In genomic region chr19:57362419-57362818, GRCh38 we compare ENCODE assay signal across 8 cellular contexts. TPM values are rescaled to one million over a fixed set of nuclear protein-coding genes. Genes with fewer than 3 reads are reported as not detected.
A peak's percentile ranks its signal among the peaks of the same experiment; 100 is the strongest.
DNase-seq lines count a peak whose midpoint lies in the region; ATAC-seq, FAIRE-seq and TF ChIP-seq lines count a peak whose summit lies in the region.

No MANE protein-coding gene starts in this region.

- no peak for TF ChIP-seq CTCF in astrocyte of the spinal cord (IDR thresholded peaks at IDR 0.05; ENCODE audit: low read depth, low read length)
- no peak for TF ChIP-seq CTCF in liver (IDR thresholded peaks at IDR 0.05; ENCODE audit: low read depth, low read length, missing input control)
- no peak for TF ChIP-seq CTCF in tibial nerve (IDR thresholded peaks at IDR 0.05)

- peak overlapping the region; percentile 95 for H3K27ac Mint-ChIP-seq in activated T-cell treated with anti-CD3 and anti-CD28 coated beads, Interleukin-2, amount 50 U/mL, for 24 hours

- peak overlapping the region; percentile 86 for H3K4me3 Mint-ChIP-seq in activated T-cell treated with anti-CD3 and anti-CD28 coated beads, Interleukin-2, amount 50 U/mL, for 24 hours
- no peak overlapping the region for H3K4me3 Mint-ChIP-seq in activated T-cell treated with anti-CD3 and anti-CD28 coated beads, Interleukin-2, amount 50 U/mL, for 4 hours

- FAIRE-seq in H54 (lab: Jason Lieb, UNC), result no peak

- no peak for TF ChIP-seq POLR2A in tibial nerve (IDR thresholded peaks at IDR 0.05)
- no peak for TF ChIP-seq POLR2A in H54 (IDR thresholded peaks at IDR 0.05; ENCODE audit: low read depth, low read length)

- H3K36me3 ChIP-seq in liver (ENCODE audit: control insufficient read depth in 4 of 4, insufficient read depth in 3 of 4, low read depth in 1 of 4, low read length in 3 of 4), result peaks cover 2 to 12% (median 9%) of the 10 kb centered on the region in 4 donors
- peaks cover 0 to 57% (median 0%) of the 10 kb centered on the region in 3 donors for H3K36me3 ChIP-seq in tibial nerve

- no peaks in the 10 kb centered on the region for H3K27me3 Mint-ChIP-seq in activated T-cell treated with anti-CD3 and anti-CD28 coated beads, Interleukin-2, amount 50 U/mL, for 24 hours
- H3K27me3 Mint-ChIP-seq in activated T-cell treated with anti-CD3 and anti-CD28 coated beads, Interleukin-2, amount 50 U/mL, for 4 hours (ENCODE audit: low read depth), result no peaks in the 10 kb centered on the region

- no peak for ATAC-seq in activated T-cell treated with anti-CD3 and anti-CD28 coated beads, Interleukin-2, amount 50 U/mL, for 4 hours
- ATAC-seq in GM19328 (IDR thresholded peaks at IDR 0.05; ENCODE audit: unreplicated experiment), result no peak

- no peak for DNase-seq in activated T-cell treated with anti-CD3 and anti-CD28 coated beads, Interleukin-2, amount 50 U/mL, for 24 hours
- DNase-seq in activated T-cell treated with anti-CD3 and anti-CD28 coated beads, Interleukin-2, amount 50 U/mL, for 4 hours, result no peak
- no peak for DNase-seq in astrocyte of the spinal cord (ENCODE audit: low read depth, low spot score)
- DNase-seq in tibial nerve (ENCODE audit: low spot score in 2 of 2), result no peak
- no peak for DNase-seq in NCI-H2081 (lab: John Stamatoyannopoulos, UW)
- no peak for DNase-seq in H54 (ENCODE audit: insufficient read length, low spot score)

- peaks cover 18 to 26% (median 23%) of the 10 kb centered on the region in 4 donors for H3K9me3 ChIP-seq in liver (ENCODE audit: control insufficient read depth in 4 of 4, low read length in 3 of 4)
- peaks cover 0 to 94% (median 16%) of the 10 kb centered on the region in 4 donors for H3K9me3 ChIP-seq in tibial nerve

- H3K36me3 Mint-ChIP-seq in activated T-cell treated with anti-CD3 and anti-CD28 coated beads, Interleukin-2, amount 50 U/mL, for 24 hours (ENCODE audit: low read depth), result peaks cover 69% of the 10 kb centered on the region
- H3K36me3 Mint-ChIP-seq in activated T-cell treated with anti-CD3 and anti-CD28 coated beads, Interleukin-2, amount 50 U/mL, for 4 hours (ENCODE audit: insufficient read depth), result peaks cover 34% of the 10 kb centered on the region

- peaks cover 48% of the 10 kb centered on the region for H3K9me3 Mint-ChIP-seq in activated T-cell treated with anti-CD3 and anti-CD28 coated beads, Interleukin-2, amount 50 U/mL, for 24 hours
- H3K9me3 Mint-ChIP-seq in activated T-cell treated with anti-CD3 and anti-CD28 coated beads, Interleukin-2, amount 50 U/mL, for 4 hours, result peaks cover 19% of the 10 kb centered on the region

- H3K4me3 ChIP-seq in astrocyte of the spinal cord (ENCODE audit: low read depth, low read length) (peak overlapping the region; percentile 89), liver (ENCODE audit: low read depth in 1 of 3, low read length in 3 of 3) (peak overlapping the region in 2 of 3 donors; percentile 88 to 93), tibial nerve (peak overlapping the region in 2 of 4 donors; percentile 77 to 79)

- H3K9ac ChIP-seq in liver (ENCODE audit: low read depth in 1 of 2, low read length in 2 of 2), result no peak overlapping the region

- TF ChIP-seq EP300 in tibial nerve (IDR thresholded peaks at IDR 0.05), result no peak

- peaks cover 16% of the 10 kb centered on the region for H3K4me1 Mint-ChIP-seq in activated T-cell treated with anti-CD3 and anti-CD28 coated beads, Interleukin-2, amount 50 U/mL, for 24 hours (ENCODE audit: low read depth)
- H3K4me1 Mint-ChIP-seq in activated T-cell treated with anti-CD3 and anti-CD28 coated beads, Interleukin-2, amount 50 U/mL, for 4 hours (ENCODE audit: low read depth), result peaks cover 14% of the 10 kb centered on the region

- WGBS in liver, result 71% methylated on average over 2 of the region's 2 CpGs
- 69 to 73% methylated on average over 2 of the region's 2 CpGs for WGBS in tibial nerve, 2 donors

- H3K27me3 ChIP-seq in liver (ENCODE audit: control insufficient read depth in 4 of 4, insufficient read depth in 4 of 4, low read length in 3 of 4) (no peaks in the 10 kb centered on the region), tibial nerve (no peaks in the 10 kb centered on the region)

- in situ Hi-C loops in astrocyte of the spinal cord (cut with HindIII; ENCODE audit: low sequenced_read_pairs), result no loop called here

- H3K27ac ChIP-seq in liver (ENCODE audit: low read depth in 1 of 2, low read length in 2 of 2) (peak overlapping the region; percentile 86 to 93), tibial nerve (peak overlapping the region; percentile 83 to 94 (median 92))

- no peak for TF ChIP-seq RAD21 in liver (IDR thresholded peaks at IDR 0.05)

- H3K4me1 ChIP-seq in liver (ENCODE audit: control insufficient read depth in 4 of 4, insufficient read depth in 4 of 4, low read length in 3 of 4) (peaks cover 0 to 11% (median 8%) of the 10 kb centered on the region in 4 donors), tibial nerve (peaks cover 0 to 19% (median 7%) of the 10 kb centered on the region in 4 donors)

TF ChIP-seq in liver, 16 proteins besides CTCF, POLR2A, EP300 and RAD21 (continues in another document):
- TF ChIP-seq EGR1 (IDR thresholded peaks at IDR 0.05; ENCODE audit: low read depth in 2 of 2), result no peak
- TF ChIP-seq, protein P1, sequence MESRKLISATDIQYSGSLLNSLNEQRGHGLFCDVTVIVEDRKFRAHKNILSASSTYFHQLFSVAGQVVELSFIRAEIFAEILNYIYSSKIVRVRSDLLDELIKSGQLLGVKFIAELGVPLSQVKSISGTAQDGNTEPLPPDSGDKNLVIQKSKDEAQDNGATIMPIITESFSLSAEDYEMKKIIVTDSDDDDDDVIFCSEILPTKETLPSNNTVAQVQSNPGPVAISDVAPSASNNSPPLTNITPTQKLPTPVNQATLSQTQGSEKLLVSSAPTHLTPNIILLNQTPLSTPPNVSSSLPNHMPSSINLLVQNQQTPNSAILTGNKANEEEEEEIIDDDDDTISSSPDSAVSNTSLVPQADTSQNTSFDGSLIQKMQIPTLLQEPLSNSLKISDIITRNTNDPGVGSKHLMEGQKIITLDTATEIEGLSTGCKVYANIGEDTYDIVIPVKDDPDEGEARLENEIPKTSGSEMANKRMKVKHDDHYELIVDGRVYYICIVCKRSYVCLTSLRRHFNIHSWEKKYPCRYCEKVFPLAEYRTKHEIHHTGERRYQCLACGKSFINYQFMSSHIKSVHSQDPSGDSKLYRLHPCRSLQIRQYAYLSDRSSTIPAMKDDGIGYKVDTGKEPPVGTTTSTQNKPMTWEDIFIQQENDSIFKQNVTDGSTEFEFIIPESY (IDR thresholded peaks at IDR 0.05), result no peak
- TF ChIP-seq SP1 (IDR thresholded peaks at IDR 0.05), result no peak
- TF ChIP-seq FOXA1 (IDR thresholded peaks at IDR 0.05), result no peak
- no peak for TF ChIP-seq FOXA2 (IDR thresholded peaks at IDR 0.05)
- no peak for TF ChIP-seq HNF4A (conservative IDR thresholded peaks at IDR 0.05)
- no peak for TF ChIP-seq GABPA (IDR thresholded peaks at IDR 0.05 in 1 of 2, conservative IDR thresholded peaks at IDR 0.05 in 1 of 2)
- TF ChIP-seq, protein P2, sequence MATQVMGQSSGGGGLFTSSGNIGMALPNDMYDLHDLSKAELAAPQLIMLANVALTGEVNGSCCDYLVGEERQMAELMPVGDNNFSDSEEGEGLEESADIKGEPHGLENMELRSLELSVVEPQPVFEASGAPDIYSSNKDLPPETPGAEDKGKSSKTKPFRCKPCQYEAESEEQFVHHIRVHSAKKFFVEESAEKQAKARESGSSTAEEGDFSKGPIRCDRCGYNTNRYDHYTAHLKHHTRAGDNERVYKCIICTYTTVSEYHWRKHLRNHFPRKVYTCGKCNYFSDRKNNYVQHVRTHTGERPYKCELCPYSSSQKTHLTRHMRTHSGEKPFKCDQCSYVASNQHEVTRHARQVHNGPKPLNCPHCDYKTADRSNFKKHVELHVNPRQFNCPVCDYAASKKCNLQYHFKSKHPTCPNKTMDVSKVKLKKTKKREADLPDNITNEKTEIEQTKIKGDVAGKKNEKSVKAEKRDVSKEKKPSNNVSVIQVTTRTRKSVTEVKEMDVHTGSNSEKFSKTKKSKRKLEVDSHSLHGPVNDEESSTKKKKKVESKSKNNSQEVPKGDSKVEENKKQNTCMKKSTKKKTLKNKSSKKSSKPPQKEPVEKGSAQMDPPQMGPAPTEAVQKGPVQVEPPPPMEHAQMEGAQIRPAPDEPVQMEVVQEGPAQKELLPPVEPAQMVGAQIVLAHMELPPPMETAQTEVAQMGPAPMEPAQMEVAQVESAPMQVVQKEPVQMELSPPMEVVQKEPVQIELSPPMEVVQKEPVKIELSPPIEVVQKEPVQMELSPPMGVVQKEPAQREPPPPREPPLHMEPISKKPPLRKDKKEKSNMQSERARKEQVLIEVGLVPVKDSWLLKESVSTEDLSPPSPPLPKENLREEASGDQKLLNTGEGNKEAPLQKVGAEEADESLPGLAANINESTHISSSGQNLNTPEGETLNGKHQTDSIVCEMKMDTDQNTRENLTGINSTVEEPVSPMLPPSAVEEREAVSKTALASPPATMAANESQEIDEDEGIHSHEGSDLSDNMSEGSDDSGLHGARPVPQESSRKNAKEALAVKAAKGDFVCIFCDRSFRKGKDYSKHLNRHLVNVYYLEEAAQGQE (IDR thresholded peaks at IDR 0.05), result no peak
- no peak for TF ChIP-seq TAF1 (conservative IDR thresholded peaks at IDR 0.05)
- TF ChIP-seq, protein P3, sequence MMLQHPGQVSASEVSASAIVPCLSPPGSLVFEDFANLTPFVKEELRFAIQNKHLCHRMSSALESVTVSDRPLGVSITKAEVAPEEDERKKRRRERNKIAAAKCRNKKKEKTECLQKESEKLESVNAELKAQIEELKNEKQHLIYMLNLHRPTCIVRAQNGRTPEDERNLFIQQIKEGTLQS (IDR thresholded peaks at IDR 0.05), result no peak

RNA-seq across cellular contexts. Expression of gene TRAPPC2B, which starts 0.9 kb away (rescaled TPM):
- total RNA-seq in activated T-cell treated with anti-CD3 and anti-CD28 coated beads, Interleukin-2, amount 50 U/mL, for 4 hours, result 1 to 10 TPM; 1.8 to 4.5 (median 3.3) TPM
- total RNA-seq in liver (1 to 10 TPM; 2.8 to 6.1 TPM), tibial nerve (10 to 100 TPM in 3 of 4 donors, 1 to 10 TPM in 1; 4.8 to 20.6 (median 18.8) TPM)
- 1 to 10 TPM; 3.1 to 4.2 TPM for polyA plus RNA-seq in liver

RNA-seq across cellular contexts. Expression of gene ZNF547, which starts 0.9 kb away (rescaled TPM):
- under 1 TPM; 0.63 to 0.76 (median 0.71) TPM for total RNA-seq in activated T-cell treated with anti-CD3 and anti-CD28 coated beads, Interleukin-2, amount 50 U/mL, for 4 hours
- total RNA-seq in liver, result 1 to 10 TPM; 1.7 to 1.8 TPM
- under 1 TPM; 0.22 to 0.33 TPM for polyA plus RNA-seq in liver
- 1 to 10 TPM in 2 of 4 donors, under 1 TPM in 2; 0.78 to 1.8 (median 1.1) TPM for total RNA-seq in tibial nerve

RNA-seq across cellular contexts. Expression of gene ZNF304, which starts 11.3 kb away (rescaled TPM):
- total RNA-seq in activated T-cell treated with anti-CD3 and anti-CD28 coated beads, Interleukin-2, amount 50 U/mL, for 4 hours, result 1 to 10 TPM; 3.3 to 4.5 (median 4.1) TPM
- 1 to 10 TPM; 3.2 to 5.6 TPM for total RNA-seq in liver
- polyA plus RNA-seq in liver, result 1 to 10 TPM in 1 of 2 donors, under 1 TPM in 1; 0.90 to 1.3 TPM
- total RNA-seq in tibial nerve, result 1 to 10 TPM; 5.1 to 7.6 (median 6.0) TPM

RNA-seq across cellular contexts. Expression of gene ZNF548, which starts 27.2 kb away (rescaled TPM):
- total RNA-seq in activated T-cell treated with anti-CD3 and anti-CD28 coated beads, Interleukin-2, amount 50 U/mL, for 4 hours, result 10 to 100 TPM in 1 of 3 donors, 1 to 10 TPM in 2; 6.3 to 10.7 (median 8.7) TPM
- total RNA-seq in liver (10 to 100 TPM in 1 of 2 donors, 1 to 10 TPM in 1; 7.3 to 13.9 TPM), tibial nerve (10 to 100 TPM; 19.8 to 40.0 (median 31.2) TPM)
- 1 to 10 TPM; 1.8 to 3.4 TPM for polyA plus RNA-seq in liver

RNA-seq across cellular contexts. Expression of gene ZNF543, which starts 42.1 kb away (rescaled TPM):
- 1 to 10 TPM; 3.3 to 5.0 (median 3.5) TPM for total RNA-seq in activated T-cell treated with anti-CD3 and anti-CD28 coated beads, Interleukin-2, amount 50 U/mL, for 4 hours
- total RNA-seq in liver (1 to 10 TPM; 3.8 to 8.4 TPM), tibial nerve (10 to 100 TPM in 1 of 4 donors, 1 to 10 TPM in 3; 7.3 to 10.6 (median 7.9) TPM)
- under 1 TPM; 0.38 to 0.58 TPM for polyA plus RNA-seq in liver
